8 cellular contexts compared by ENCODE assay signal in genomic region chr19:38735257-38735686, GRCh38. TPM values are rescaled to one million over a fixed set of nuclear protein-coding genes. Genes with fewer than 3 reads are reported as not detected.
A peak's percentile ranks its signal among the peaks of the same experiment; 100 is the strongest.
DNase-seq lines count a peak whose midpoint lies in the region; ATAC-seq and TF ChIP-seq lines count a peak whose summit lies in the region.

No MANE protein-coding gene starts in this region.

- WGBS in HUES64, result 6% methylated on average over 12 of the region's 18 CpGs

- H3K4me1 ChIP-seq in HUES64 (ENCODE audit: insufficient read depth, low read length) (peaks cover 4% of the 10 kb centered on the region; the same call in 1 of the 2 replicates), iPS-15b (ENCODE audit: control insufficient read depth, insufficient read depth, low read length) (peaks cover 4% of the 10 kb centered on the region)

- H3K9ac ChIP-seq in HUES64 (ENCODE audit: low read depth, low read length) (peak overlapping the region; percentile 57), iPS-15b (ENCODE audit: low read depth, low read length) (peak overlapping the region; percentile 37)

- H3K27ac ChIP-seq in 22Rv1, result peak overlapping the region; percentile 77
- H3K27ac ChIP-seq in HUES64 (ENCODE audit: low read depth, low read length), result no peak overlapping the region; the same call in 1 of the 2 replicates

- peak; percentile 12 to 20 for ATAC-seq in activated T-cell treated with anti-CD3 and anti-CD28 coated beads, Interleukin-2, amount 50 U/mL, for 72 hours (replicated peaks in 1 of 2)
- no peak for ATAC-seq in stimulated activated naive CD8-positive, alpha-beta T cell treated with anti-CD3 and anti-CD28 coated beads, Interleukin-15, Interleukin-2, amounts not matched to agents 100 U/mL and 50 U/mL, for 24 hours
- ATAC-seq in GM19397 (IDR thresholded peaks at IDR 0.05; ENCODE audit: unreplicated experiment) (no peak), GM21367 (IDR thresholded peaks at IDR 0.05; ENCODE audit: unreplicated experiment) (no peak)

- H3K36me3 Mint-ChIP-seq in activated T-cell treated with anti-CD3 and anti-CD28 coated beads, Interleukin-2, amount 50 U/mL, for 72 hours (ENCODE audit: insufficient read depth in 2 of 2), result peaks cover 0 to 3% of the 10 kb centered on the region in 2 donors

- peak overlapping the region; percentile 79 to 90 for H3K4me3 Mint-ChIP-seq in activated T-cell treated with anti-CD3 and anti-CD28 coated beads, Interleukin-2, amount 50 U/mL, for 72 hours

- H3K4me1 Mint-ChIP-seq in activated T-cell treated with anti-CD3 and anti-CD28 coated beads, Interleukin-2, amount 50 U/mL, for 72 hours (ENCODE audit: low read depth), result peaks cover 36% of the 10 kb centered on the region

- DNase-seq in activated T-cell treated with anti-CD3 and anti-CD28 coated beads, Interleukin-2, amount 50 U/mL, for 72 hours, result peak; percentile 21 to 38
- peak; percentile 34 for DNase-seq in stimulated activated naive CD8-positive, alpha-beta T cell treated with anti-CD3 and anti-CD28 coated beads, Interleukin-15, Interleukin-2, amounts not matched to agents 100 U/mL and 50 U/mL, for 24 hours
- no peak for DNase-seq in retina

- H3K36me3 ChIP-seq in HUES64 (ENCODE audit: insufficient read depth, low read length) (peaks cover 18% of the 10 kb centered on the region), iPS-15b (ENCODE audit: control insufficient read depth, insufficient read depth, low read length) (peaks cover 5% of the 10 kb centered on the region)

- H3K9me3 Mint-ChIP-seq in activated T-cell treated with anti-CD3 and anti-CD28 coated beads, Interleukin-2, amount 50 U/mL, for 72 hours, result no peaks in the 10 kb centered on the region

- no peak for TF ChIP-seq CTCF in 22Rv1 (IDR thresholded peaks at IDR 0.05)

- H3K4me3 ChIP-seq in HUES64 (ENCODE audit: low read length) (peak overlapping the region; percentile 65), iPS-15b (ENCODE audit: low read depth, low read length) (peak overlapping the region; percentile 71)

- peaks cover 12% of the 10 kb centered on the region for H3K27me3 ChIP-seq in HUES64 (ENCODE audit: insufficient read depth, low read length)
- H3K27me3 ChIP-seq in iPS-15b (ENCODE audit: control insufficient read depth, insufficient read depth, low read length), result peaks cover 8% of the 10 kb centered on the region

- peaks cover 8% of the 10 kb centered on the region for H3K27me3 Mint-ChIP-seq in activated T-cell treated with anti-CD3 and anti-CD28 coated beads, Interleukin-2, amount 50 U/mL, for 72 hours (ENCODE audit: low read depth)

- H3K27ac Mint-ChIP-seq in activated T-cell treated with anti-CD3 and anti-CD28 coated beads, Interleukin-2, amount 50 U/mL, for 72 hours, result peak overlapping the region; percentile 93

- H3K9me3 ChIP-seq in HUES64 (ENCODE audit: insufficient read depth, low read depth, low read length), result no peaks in the 10 kb centered on the region
- no peaks in the 10 kb centered on the region for H3K9me3 ChIP-seq in iPS-15b (ENCODE audit: control insufficient read depth, insufficient read depth, low read length)

RNA-seq across cellular contexts. Expression of gene CAPN12, which starts 9.0 kb away (rescaled TPM):
- polyA plus RNA-seq in HUES64 (2013, experiment 1 of 2), result 4.6 TPM
- polyA plus RNA-seq in HUES64 (2013, experiment 2 of 2), result 6.1 TPM
- total RNA-seq in activated T-cell treated with anti-CD3 and anti-CD28 coated beads, Interleukin-2, amount 50 U/mL, for 72 hours, result 10 to 100 TPM in 1 of 2 donors, 1 to 10 TPM in 1; 8.3 to 15.2 TPM

RNA-seq across cellular contexts. Expression of gene LGALS7, which starts 38.0 kb away (rescaled TPM):
- not detected for polyA plus RNA-seq in HUES64 (2013, experiment 1 of 2)
- polyA plus RNA-seq in HUES64 (2013, experiment 2 of 2), result not detected
- not detected for total RNA-seq in activated T-cell treated with anti-CD3 and anti-CD28 coated beads, Interleukin-2, amount 50 U/mL, for 72 hours

RNA-seq across cellular contexts. Expression of gene LGALS7B, which starts 53.7 kb away (rescaled TPM):
- not detected for polyA plus RNA-seq in HUES64 (2013, experiment 1 of 2)
- 1.1 TPM for polyA plus RNA-seq in HUES64 (2013, experiment 2 of 2)
- not detected for total RNA-seq in activated T-cell treated with anti-CD3 and anti-CD28 coated beads, Interleukin-2, amount 50 U/mL, for 72 hours

Comparison
In these comparisons a context has a peak if more than half of its experiments do, and no peak if none do; other contexts are left out.
1. ATAC-seq: peak in activated T-cell treated with anti-CD3 and anti-CD28 coated beads, Interleukin-2, amount 50 U/mL, for 72 hours (2 of 2); none in stimulated activated naive CD8-positive, alpha-beta T cell treated with anti-CD3 and anti-CD28 coated beads, Interleukin-15, Interleukin-2, amounts not matched to agents 100 U/mL and 50 U/mL, for 24 hours (single experiment), GM19397 (single experiment) and GM21367 (single experiment).